ENCODE assay signal across 6 cellular contexts in genomic region chr19:54137913-54138776, GRCh38.
DNase-seq lines count a peak whose midpoint lies in the region; ATAC-seq and TF ChIP-seq lines count a peak whose summit lies in the region.

No MANE protein-coding gene starts in this region.

- TF ChIP-seq CTCF in GM12865 (IDR thresholded peaks at IDR 0.05; ENCODE audit: insufficient read depth, low read depth, low read length, missing control alignments) (peak; percentile 19), tibial artery (IDR thresholded peaks at IDR 0.05) (no peak)

- DNase-seq in GM12865 (ENCODE audit: low read depth), result peak; percentile 55
- peak; percentile 30 for DNase-seq in activated CD4-positive, alpha-beta T cell treated with anti-CD3 and anti-CD28 coated beads, Interleukin-2, amount 50 U/mL, for 1 hour
- DNase-seq in iPS DF 6.9 (ENCODE audit: low read depth, low spot score), result no peak
- no peak for DNase-seq in tibial artery
- no peak for DNase-seq in Ammon's horn (ENCODE audit: low spot score)

- no CpG with 5 or more reads among the region's 90 CpGs for WGBS in iPS DF 6.9 (ENCODE audit: insufficient coverage, insufficient read length)

- intact Hi-C loops in tibial artery (cut with DNase I; ENCODE audit: low total_unique reads), result loop anchor here (2.0 kb wide), 1 partner anchor 21 kb away; the partner anchor contains the start of gene LENG1

- H3K9me3 ChIP-seq in iPS DF 6.9 (ENCODE audit: control insufficient read depth, insufficient read depth, low read length) (no peaks in the 10 kb centered on the region), tibial artery (no peaks in the 10 kb centered on the region)

- peaks cover 4% of the 10 kb centered on the region; the same call in 1 of the 2 replicates for H3K4me1 ChIP-seq in iPS DF 6.9 (ENCODE audit: control insufficient read depth, insufficient read depth, low read length)
- H3K4me1 ChIP-seq in tibial artery, result peaks cover 0 to 42% (median 34%) of the 10 kb centered on the region in 4 donors

- peak overlapping the region; percentile 82 for H3K4me3 ChIP-seq in GM12865 (ENCODE audit: low read depth, low read length)
- peak overlapping the region; percentile 87 for H3K4me3 ChIP-seq in iPS DF 6.9 (ENCODE audit: low read length)
- peak overlapping the region; percentile 83 to 99 for H3K4me3 ChIP-seq in tibial artery

- ATAC-seq in GM18517 (IDR thresholded peaks at IDR 0.05; ENCODE audit: unreplicated experiment), result no peak

- no peak overlapping the region for H3K27ac ChIP-seq in iPS DF 6.9 (ENCODE audit: low read length)
- H3K27ac ChIP-seq in tibial artery, result peak overlapping the region; percentile 99

- H3K27me3 ChIP-seq in iPS DF 6.9 (ENCODE audit: control insufficient read depth, insufficient read depth, low read length) (no peaks in the 10 kb centered on the region), tibial artery (no peaks in the 10 kb centered on the region)

- H3K36me3 ChIP-seq in iPS DF 6.9 (ENCODE audit: control insufficient read depth, insufficient read depth, low read length), result peaks cover 8% of the 10 kb centered on the region
- H3K36me3 ChIP-seq in tibial artery, result peaks cover 7 to 22% (median 10%) of the 10 kb centered on the region in 3 donors

Comparison
In these comparisons a context has a peak if more than half of its experiments do, and no peak if none do; other contexts are left out.
1. DNase-seq: peak in GM12865 (single experiment) and activated CD4-positive, alpha-beta T cell treated with anti-CD3 and anti-CD28 coated beads, Interleukin-2, amount 50 U/mL, for 1 hour (single experiment); none in iPS DF 6.9 (single experiment), tibial artery (0 of 2) and Ammon's horn (single experiment).
2. Peak in every context shown above with its lines, with median percentiles within 50 percentile points of each other: H3K4me3 ChIP-seq.